Comparison of ENCODE assay signal across 9 cellular contexts in genomic region chr12:47397664-47398281, GRCh38.
DNase-seq lines count a peak whose midpoint lies in the region; ATAC-seq, FAIRE-seq and TF ChIP-seq lines count a peak whose summit lies in the region.
"Had no signal": no experiment of that assay in that cellular context is flagged by ENCODE, and none has a peak within 500 bp of the region (broad histone marks: within the 10 kb centered on the region; RNA-seq: fewer than 3 reads in every experiment).

No MANE protein-coding gene starts in this region.

- H3K27ac Mint-ChIP-seq in CD14-positive monocyte, result peak overlapping the region in 3 of 7 donors; percentile 27 to 63 (median 46)
- H3K27ac Mint-ChIP-seq in WTC11, result no peak overlapping the region

- H3K18ac ChIP-seq in trophoblast cell (ENCODE audit: low read length), result no peak overlapping the region

- POLR2A ChIA-PET in WTC11 (lab: Charles Lee) (no interaction called here), endothelial cell of umbilical vein (lab: Charles Lee) (interaction anchor here (0.5 to 0.6 kb wide), 3 partner anchors 312 to 375 kb away, joined by 3 read pairs; no protein-coding TSS in a partner anchor)

- H2AFZ ChIP-seq in endothelial cell of umbilical vein (ENCODE audit: low read depth, low read length) (peak overlapping the region; percentile 23), trophoblast cell (ENCODE audit: insufficient read depth, low read length, poor library complexity) (no peak overlapping the region)

- peak; percentile 4 for FAIRE-seq in endothelial cell of umbilical vein (lab: Jason Lieb, UNC)

- H3K9ac ChIP-seq in endothelial cell of umbilical vein (replicated peaks; ENCODE audit: extremely low read depth, insufficient read depth, low read length), result no peak overlapping the region
- H3K9ac ChIP-seq in trophoblast cell (ENCODE audit: low read length), result no peak overlapping the region
- H3K9ac ChIP-seq: KMS-11 had no signal

- H3K27me3 Mint-ChIP-seq in CD14-positive monocyte (ENCODE audit: low read depth in 3 of 3), result peaks cover 0 to 2% (median 0%) of the 10 kb centered on the region in 3 donors
- no peaks in the 10 kb centered on the region for H3K27me3 Mint-ChIP-seq in WTC11 (ENCODE audit: low read depth)

- H3K4me1 Mint-ChIP-seq in CD14-positive monocyte, result peaks cover 37% of the 10 kb centered on the region
- H3K4me1 Mint-ChIP-seq in WTC11, result peaks cover 16% of the 10 kb centered on the region

- ATAC-seq in GM19035 (IDR thresholded peaks at IDR 0.05; ENCODE audit: unreplicated experiment) (peak; percentile 65), WTC11 (peak; percentile 92)

- H2BK5ac ChIP-seq in trophoblast cell (ENCODE audit: low read depth, low read length, poor library complexity), result no peak overlapping the region

- DNase-seq in CD14-positive monocyte (ENCODE audit: low spot score) (no peak), LNCaP clone FGC (ENCODE audit: low read depth) (peak; percentile 79), WTC11 (ENCODE audit: low spot score) (no peak), endothelial cell of umbilical vein (ENCODE audit: low read depth, low spot score) (peak; percentile 55), trophoblast cell (peak; percentile 37 to 72), SKM-1 treated with dmso at 0.1 percent for 144 hours (lab: John Stamatoyannopoulos, UW; ENCODE audit: unreplicated experiment) (no peak), D341Med (ENCODE audit: low spot score) (no peak)

- no CpG with 5 or more reads among the region's 4 CpGs for WGBS in trophoblast cell (ENCODE audit: extremely low coverage, insufficient coverage, insufficient read length)

- no peak overlapping the region for H3K14ac ChIP-seq in trophoblast cell (ENCODE audit: low read length)

- H3K36me3 ChIP-seq in endothelial cell of umbilical vein (ENCODE audit: control insufficient read depth in 2 of 2, extremely low read depth in 1 of 2, insufficient read depth in 2 of 2, low read length in 2 of 2), result no peaks in the 10 kb centered on the region
- no peaks in the 10 kb centered on the region for H3K36me3 ChIP-seq in trophoblast cell (ENCODE audit: control insufficient read depth in 1 of 2, insufficient read depth in 2 of 2, low read length in 2 of 2)

- peaks cover 8 to 26% (median 13%) of the 10 kb centered on the region in 7 donors for H3K9me3 Mint-ChIP-seq in CD14-positive monocyte
- peaks cover 21% of the 10 kb centered on the region for H3K9me3 Mint-ChIP-seq in WTC11

- H2AK5ac ChIP-seq in trophoblast cell (ENCODE audit: low read length), result no peak overlapping the region

- CTCF ChIA-PET in WTC11 (lab: Charles Lee), result interaction anchor here (0.6 to 2.9 kb wide), 15 partner anchors 9 to 378 kb away, joined by 3 to 49 read pairs (median 4); no protein-coding TSS in a partner anchor
- CTCF ChIA-PET in endothelial cell of umbilical vein (lab: Charles Lee), result interaction anchor here (0.5 to 8.2 kb wide), 94 partner anchors 10 to 1327 kb away, joined by 3 to 306 read pairs (median 4); partner anchors contain the start of genes AMIGO2 and PCED1B

- H3K27me3 ChIP-seq in endothelial cell of umbilical vein (ENCODE audit: control insufficient read depth in 2 of 2, insufficient read depth in 2 of 2, low read length in 2 of 2), result no peaks in the 10 kb centered on the region
- no peaks in the 10 kb centered on the region for H3K27me3 ChIP-seq in trophoblast cell (ENCODE audit: insufficient read depth, low read length)

- H3K4ac ChIP-seq in trophoblast cell (ENCODE audit: low read depth, low read length), result no peak overlapping the region

- H3K36me3 Mint-ChIP-seq in CD14-positive monocyte (peaks cover 0 to 3% of the 10 kb centered on the region in 2 donors), WTC11 (peaks cover 12% of the 10 kb centered on the region)

- H3K23ac ChIP-seq in trophoblast cell (ENCODE audit: low read length), result no peak overlapping the region

- H4K20me1 ChIP-seq in endothelial cell of umbilical vein (replicated peaks; ENCODE audit: control insufficient read depth, extremely low read depth, insufficient read depth, low read length), result no peaks in the 10 kb centered on the region

- intact Hi-C loops in CD14-positive monocyte (cut with micrococcal nuclease) (loop anchor here (2.0 to 10.0 kb wide), 4 partner anchors 41 to 323 kb away; no protein-coding TSS in a partner anchor), endothelial cell of umbilical vein (cut with micrococcal nuclease) (loop anchor here (1.0 to 10.0 kb wide), 4 partner anchors 89 to 365 kb away; no protein-coding TSS in a partner anchor)

- H4K91ac ChIP-seq in trophoblast cell (ENCODE audit: low read depth, low read length), result no peak overlapping the region

- no TSS peak for BruUV-seq in endothelial cell of umbilical vein (replicated peaks; lab: Mats Ljungman, UMichigan)

- H3K9me1 ChIP-seq in endothelial cell of umbilical vein (replicated peaks; ENCODE audit: control insufficient read depth, extremely low read depth, insufficient read depth, low read length), result no peaks in the 10 kb centered on the region

- H3K27ac ChIP-seq in endothelial cell of umbilical vein (ENCODE audit: insufficient read depth, low read depth, low read length) (no peak overlapping the region), trophoblast cell (ENCODE audit: low read depth, low read length) (no peak overlapping the region)
- H3K27ac ChIP-seq: KMS-11 had no signal

- H3K79me2 ChIP-seq in endothelial cell of umbilical vein (ENCODE audit: control insufficient read depth, insufficient read depth, low read length) (no peaks in the 10 kb centered on the region), trophoblast cell (ENCODE audit: control insufficient read depth, insufficient read depth, low read length, poor library complexity) (no peaks in the 10 kb centered on the region)

- dilution Hi-C loops in endothelial cell of umbilical vein (cut with MboI; ENCODE audit: extremely low pct_ligation_motif_present, low sequenced_read_pairs), result no loop called here

- H3K79me1 ChIP-seq in trophoblast cell (ENCODE audit: low read length), result no peaks in the 10 kb centered on the region

- H2BK120ac ChIP-seq in trophoblast cell (ENCODE audit: insufficient read depth, low read length, poor library complexity), result no peak overlapping the region

- no peak overlapping the region for H3K4me3 ChIP-seq in LNCaP clone FGC (ENCODE audit: low read depth, low read length)
- no peak overlapping the region for H3K4me3 ChIP-seq in endothelial cell of umbilical vein (replicated peaks in 1 of 3; ENCODE audit: insufficient read depth in 1 of 3, low read depth in 1 of 3, low read length in 3 of 3)
- H3K4me3 ChIP-seq in trophoblast cell (ENCODE audit: low read depth, low read length), result no peak overlapping the region

- H3K9me3 ChIP-seq in endothelial cell of umbilical vein (replicated peaks; ENCODE audit: control insufficient read depth, insufficient read depth, low read length) (no peaks in the 10 kb centered on the region), trophoblast cell (ENCODE audit: insufficient read depth, low read depth, low read length) (no peaks in the 10 kb centered on the region)

- H4K12ac ChIP-seq in trophoblast cell (ENCODE audit: low read depth, low read length), result no peak overlapping the region

- no peak overlapping the region for H3K4me3 Mint-ChIP-seq in CD14-positive monocyte
- no peak overlapping the region for H3K4me3 Mint-ChIP-seq in WTC11

- H2BK12ac ChIP-seq in trophoblast cell (ENCODE audit: low read length), result no peak overlapping the region

- no peak overlapping the region for H3K4me2 ChIP-seq in endothelial cell of umbilical vein (ENCODE audit: insufficient read depth, low read length)
- no peak overlapping the region for H3K4me2 ChIP-seq in trophoblast cell (ENCODE audit: low read length)
- H3K4me2 ChIP-seq: KMS-11 had no signal

- H3K4me1 ChIP-seq in endothelial cell of umbilical vein (ENCODE audit: control insufficient read depth, extremely low read depth, insufficient read depth, low read length), result peaks cover 12% of the 10 kb centered on the region
- H3K4me1 ChIP-seq in trophoblast cell (ENCODE audit: control insufficient read depth in 1 of 2, insufficient read depth in 2 of 2, low read length in 2 of 2), result peaks cover 0 to 3% of the 10 kb centered on the region in 2 experiments

- TF ChIP-seq CTCF in CD14-positive monocyte (IDR thresholded peaks at IDR 0.05) (peak; percentile 70), LNCaP clone FGC (IDR thresholded peaks at IDR 0.05; ENCODE audit: control insufficient read depth, extremely low read depth, insufficient read depth) (peak; percentile 81), WTC11 (IDR thresholded peaks at IDR 0.05) (no peak), endothelial cell of umbilical vein (IDR thresholded peaks at IDR 0.05; ENCODE audit: extremely low read depth in 1 of 2, insufficient read depth in 1 of 2, low read depth in 1 of 2, low read length in 2 of 2) (peak; percentile 58 to 59)

- H4K8ac ChIP-seq in trophoblast cell (ENCODE audit: low read depth, low read length), result no peak overlapping the region

- TF ChIP-seq POLR2A in endothelial cell of umbilical vein (IDR thresholded peaks at IDR 0.05; ENCODE audit: low read depth, low read length), result no peak

TF ChIP-seq in WTC11, 78 proteins besides CTCF, POLR2A, EP300 and RAD21 (continues in another document):
- TF ChIP-seq RELA (CRISPR knock-in tag; IDR thresholded peaks at IDR 0.05; ENCODE audit: borderline replicate concordance), result no peak

TF ChIP-seq in endothelial cell of umbilical vein, 7 proteins besides CTCF, POLR2A, EP300 and RAD21:
- TF ChIP-seq POLR2AphosphoS5 (IDR thresholded peaks at IDR 0.05; ENCODE audit: insufficient read depth, low read depth, low read length) (no peak), MYC (IDR thresholded peaks at IDR 0.05; ENCODE audit: low read depth, low read length) (no peak), EZH2 (IDR thresholded peaks at IDR 0.05; ENCODE audit: borderline replicate concordance, low read depth, low read length, severe bottlenecking) (no peak), FOS (IDR thresholded peaks at IDR 0.05; ENCODE audit: borderline replicate concordance, insufficient read depth, low read length) (no peak), MAX (IDR thresholded peaks at IDR 0.05; ENCODE audit: insufficient read depth, insufficient read length) (no peak), JUN (IDR thresholded peaks at IDR 0.05; ENCODE audit: borderline replicate concordance, insufficient read depth, insufficient read length, low read depth) (no peak), GATA2 (IDR thresholded peaks at IDR 0.05; ENCODE audit: insufficient read depth, insufficient read length, low read depth, low read length) (no peak)

Comparison
In these comparisons a context has a peak if more than half of its experiments do, and no peak if none do; other contexts are left out.
1. DNase-seq: peak in LNCaP clone FGC (single experiment), endothelial cell of umbilical vein (single experiment) and trophoblast cell (2 of 2); none in CD14-positive monocyte (single experiment), WTC11 (single experiment), SKM-1 treated with dmso at 0.1 percent for 144 hours (single experiment) and D341Med (single experiment).